Comparison of ENCODE assay signal across 1 cellular context in the genomic region with DNA sequence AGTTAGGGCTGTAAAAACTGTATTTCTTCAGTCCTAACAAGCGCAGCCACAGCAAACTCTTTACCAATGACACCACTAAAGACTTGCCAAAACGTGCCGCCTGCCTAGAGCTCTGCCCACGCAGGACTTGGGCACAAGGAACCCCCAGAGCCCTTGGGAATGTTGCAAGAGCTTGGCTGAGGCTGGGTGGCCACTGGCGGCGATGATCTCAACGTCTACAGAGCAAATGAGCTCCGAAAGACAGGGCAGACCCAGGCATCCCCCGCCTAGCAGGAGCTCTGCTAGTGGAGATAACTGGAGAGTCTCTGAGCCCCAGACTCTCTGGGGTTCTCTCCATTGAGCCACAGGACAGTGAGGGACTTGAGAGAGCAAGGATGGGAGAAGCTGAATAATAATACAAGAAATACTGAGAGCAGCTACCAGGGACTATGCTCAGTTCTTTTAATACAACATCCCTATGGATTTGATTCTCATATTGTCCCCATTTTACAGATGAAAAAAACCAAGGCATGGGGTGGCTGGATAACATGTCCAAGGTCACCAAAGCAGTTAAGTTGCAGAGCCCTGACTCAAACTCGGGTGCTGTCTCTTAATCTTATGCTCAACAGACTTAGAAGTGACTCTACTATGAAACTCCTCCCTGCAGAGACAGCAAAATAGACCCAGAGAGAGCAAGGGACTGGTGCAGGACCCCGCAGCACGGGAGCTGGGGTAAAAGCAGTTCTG.
TF ChIP-seq lines count a peak whose summit lies in the region.

No MANE protein-coding gene starts in this region.

TF ChIP-seq in HepG2, 621 proteins besides CTCF, POLR2A, EP300 and RAD21 (continued from another document):
- TF ChIP-seq SUZ12 (IDR thresholded peaks at IDR 0.05; ENCODE audit: low read depth, low read length) (no peak), KLF9 (CRISPR knock-in tag; IDR thresholded peaks at IDR 0.05; ENCODE audit: low read depth) (no peak), ZSCAN22 (CRISPR knock-in tag; IDR thresholded peaks at IDR 0.05) (no peak), ZSCAN25 (CRISPR knock-in tag; IDR thresholded peaks at IDR 0.05) (no peak), MXI1 (IDR thresholded peaks at IDR 0.05; ENCODE audit: borderline replicate concordance, low read depth, low read length) (no peak)
- TF ChIP-seq, protein P1, sequence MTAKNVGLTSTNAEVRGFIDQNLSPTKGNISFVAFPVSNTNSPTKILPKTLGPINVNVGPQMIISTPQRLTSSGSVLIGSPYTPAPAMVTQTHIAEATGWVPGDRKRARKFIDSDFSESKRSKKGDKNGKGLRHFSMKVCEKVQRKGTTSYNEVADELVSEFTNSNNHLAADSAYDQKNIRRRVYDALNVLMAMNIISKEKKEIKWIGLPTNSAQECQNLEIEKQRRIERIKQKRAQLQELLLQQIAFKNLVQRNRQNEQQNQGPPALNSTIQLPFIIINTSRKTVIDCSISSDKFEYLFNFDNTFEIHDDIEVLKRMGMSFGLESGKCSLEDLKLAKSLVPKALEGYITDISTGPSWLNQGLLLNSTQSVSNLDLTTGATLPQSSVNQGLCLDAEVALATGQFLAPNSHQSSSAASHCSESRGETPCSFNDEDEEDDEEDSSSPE (CRISPR knock-in tag; IDR thresholded peaks at IDR 0.05), result no peak
